26 cellular contexts compared by ENCODE assay signal in the genomic region with DNA sequence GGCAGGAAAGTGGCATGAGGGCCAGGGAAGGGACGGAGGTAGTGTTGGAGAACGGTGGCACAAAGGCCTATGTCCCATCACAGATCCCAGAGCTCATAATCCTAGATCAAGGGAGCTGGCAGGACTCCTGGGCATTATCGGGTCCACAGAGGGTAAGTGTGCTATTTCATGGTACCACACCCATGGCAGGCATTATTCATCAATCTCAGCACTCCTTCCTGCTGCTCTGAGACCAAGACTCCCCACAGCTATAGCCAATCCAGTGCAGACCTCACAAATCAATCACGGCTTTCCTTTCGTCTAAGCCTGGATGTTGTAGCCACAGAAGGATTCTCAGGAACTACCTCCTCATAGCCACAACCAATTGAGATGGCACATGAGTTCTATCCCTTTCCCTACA.
DNase-seq lines count a peak whose midpoint lies in the region; ATAC-seq and TF ChIP-seq lines count a peak whose summit lies in the region.
"Had no signal": no experiment of that assay in that cellular context is flagged by ENCODE, and none has a peak within 500 bp of the region (broad histone marks: within the 10 kb centered on the region; RNA-seq: fewer than 3 reads in every experiment).

No MANE protein-coding gene starts in this region.

- no peak overlapping the region for H3K4me3 Mint-ChIP-seq in activated T-cell treated with anti-CD3 and anti-CD28 coated beads, Interleukin-2, amount 50 U/mL, for 24 hours
- H3K4me3 Mint-ChIP-seq in activated T-helper 1 cell treated with anti-CD3 and anti-CD28 coated beads, Interleukin-12 subunit alpha, Interleukin-12 subunit beta, Interleukin-2, Interleukin-4 antibody, amounts not matched to agents 30 ng/mL and 10 ng/mL and 1 ng/mL, durations not matched to agents 14 hours and 24 hours and 36 hours = no peak overlapping the region
- peak overlapping the region in 2 of 5 donors; percentile 5 to 31 for H3K4me3 Mint-ChIP-seq in immature natural killer cell
- no peak overlapping the region for H3K4me3 Mint-ChIP-seq in stimulated activated naive B cell treated with anti-CD40 and anti-IgM and Interleukin-4, amounts not matched to agents 10 μg/mL and 1 μg/mL and 100 μg/mL, for 72 hours
- no peak overlapping the region for H3K4me3 Mint-ChIP-seq in chondrocyte (ENCODE audit: unreplicated experiment)
- H3K4me3 Mint-ChIP-seq: T-helper 2 cell treated with Interferon-gamma antibody and Interleukin-4, amounts not matched to agents 5 μg/mL and 100 μg/mL, for 36 hours had no signal

- no peaks in the 10 kb centered on the region for H3K9me3 Mint-ChIP-seq in activated T-cell treated with anti-CD3 and anti-CD28 coated beads, Interleukin-2, amount 50 U/mL, for 24 hours
- H3K9me3 Mint-ChIP-seq in activated T-helper 1 cell treated with anti-CD3 and anti-CD28 coated beads, Interleukin-12 subunit alpha, Interleukin-12 subunit beta, Interleukin-2, Interleukin-4 antibody, amounts not matched to agents 30 ng/mL and 10 ng/mL and 1 ng/mL, durations not matched to agents 14 hours and 24 hours and 36 hours = no peaks in the 10 kb centered on the region
- H3K9me3 Mint-ChIP-seq in immature natural killer cell = peaks cover 0 to 1% (median 0%) of the 10 kb centered on the region in 6 donors
- no peaks in the 10 kb centered on the region for H3K9me3 Mint-ChIP-seq in stimulated activated naive B cell treated with anti-CD40 and anti-IgM and Interleukin-4, amounts not matched to agents 10 μg/mL and 1 μg/mL and 100 μg/mL, for 72 hours
- no peaks in the 10 kb centered on the region for H3K9me3 Mint-ChIP-seq in chondrocyte (ENCODE audit: low read depth)
- H3K9me3 Mint-ChIP-seq: T-helper 2 cell treated with Interferon-gamma antibody and Interleukin-4, amounts not matched to agents 5 μg/mL and 100 μg/mL, for 36 hours had no signal

- intact Hi-C loops in activated T-helper 1 cell treated with anti-CD3 and anti-CD28 coated beads, Interleukin-12 subunit alpha, Interleukin-12 subunit beta, Interleukin-2, Interleukin-4 antibody, amounts not matched to agents 30 ng/mL and 10 ng/mL and 1 ng/mL, durations not matched to agents 14 hours and 24 hours and 36 hours (cut with micrococcal nuclease) = no loop called here

- H3K36me3 Mint-ChIP-seq in activated T-cell treated with anti-CD3 and anti-CD28 coated beads, Interleukin-2, amount 50 U/mL, for 24 hours (ENCODE audit: low read depth) = peaks cover 73% of the 10 kb centered on the region
- peaks cover 47% of the 10 kb centered on the region for H3K36me3 Mint-ChIP-seq in activated T-helper 1 cell treated with anti-CD3 and anti-CD28 coated beads, Interleukin-12 subunit alpha, Interleukin-12 subunit beta, Interleukin-2, Interleukin-4 antibody, amounts not matched to agents 30 ng/mL and 10 ng/mL and 1 ng/mL, durations not matched to agents 14 hours and 24 hours and 36 hours (ENCODE audit: low read depth)
- H3K36me3 Mint-ChIP-seq in immature natural killer cell = peaks cover 31 to 63% (median 41%) of the 10 kb centered on the region in 3 donors
- H3K36me3 Mint-ChIP-seq in stimulated activated naive B cell treated with anti-CD40 and anti-IgM and Interleukin-4, amounts not matched to agents 10 μg/mL and 1 μg/mL and 100 μg/mL, for 72 hours = peaks cover 42 to 54% of the 10 kb centered on the region in 2 donors
- peaks cover 1% of the 10 kb centered on the region for H3K36me3 Mint-ChIP-seq in chondrocyte (ENCODE audit: low read depth)

- H3K27me3 Mint-ChIP-seq in activated T-cell treated with anti-CD3 and anti-CD28 coated beads, Interleukin-2, amount 50 U/mL, for 24 hours = no peaks in the 10 kb centered on the region
- no peaks in the 10 kb centered on the region for H3K27me3 Mint-ChIP-seq in activated T-helper 1 cell treated with anti-CD3 and anti-CD28 coated beads, Interleukin-12 subunit alpha, Interleukin-12 subunit beta, Interleukin-2, Interleukin-4 antibody, amounts not matched to agents 30 ng/mL and 10 ng/mL and 1 ng/mL, durations not matched to agents 14 hours and 24 hours and 36 hours (ENCODE audit: insufficient read depth)
- H3K27me3 Mint-ChIP-seq in immature natural killer cell (ENCODE audit: low read depth in 3 of 3) = peaks cover 17 to 37% (median 32%) of the 10 kb centered on the region in 3 donors
- H3K27me3 Mint-ChIP-seq in stimulated activated naive B cell treated with anti-CD40 and anti-IgM and Interleukin-4, amounts not matched to agents 10 μg/mL and 1 μg/mL and 100 μg/mL, for 72 hours = no peaks in the 10 kb centered on the region
- no peaks in the 10 kb centered on the region for H3K27me3 Mint-ChIP-seq in chondrocyte (ENCODE audit: low read depth)
- H3K27me3 Mint-ChIP-seq: CD4-positive, alpha-beta memory T cell had no signal

- no peak for DNase-seq in activated T-cell treated with anti-CD3 and anti-CD28 coated beads, Interleukin-2, amount 50 U/mL, for 24 hours
- DNase-seq in activated T-cell treated with anti-CD3 and anti-CD28 coated beads, Interleukin-2, amount 50 U/mL, for 48 hours = no peak
- no peak for DNase-seq in activated T-helper 1 cell treated with anti-CD3 and anti-CD28 coated beads, Interleukin-12 subunit alpha, Interleukin-12 subunit beta, Interleukin-2, Interleukin-4 antibody, amounts not matched to agents 30 ng/mL and 10 ng/mL and 1 ng/mL, durations not matched to agents 14 hours and 24 hours and 36 hours (ENCODE audit: low spot score)
- DNase-seq in immature natural killer cell (no peak), NCI-H1417 treated with DMSO at 0.1 percent for 48 hours (lab: John Stamatoyannopoulos, UW) (no peak), chondrocyte (ENCODE audit: low spot score) (no peak), NCI-H69 (lab: John Stamatoyannopoulos, UW) (no peak)
- no peak for DNase-seq in stimulated activated naive B cell treated with anti-CD40 and anti-IgM and Interleukin-4, amounts not matched to agents 10 μg/mL and 1 μg/mL and 100 μg/mL, for 72 hours
- DNase-seq: activated CD4-positive, alpha-beta T cell treated with anti-CD3 and anti-CD28 coated beads for 4 hours; activated CD8-positive, alpha-beta memory T cell treated with anti-CD3 and anti-CD28 coated beads, Interleukin-2, amount 50 U/mL, for 48 hours; activated gamma-delta T cell treated with Interleukin-2 at 50 U/mL for 16 hours; CD4-positive, alpha-beta memory T cell; effector memory CD4-positive, alpha-beta T cell; erythroblast; GOT3; heart right ventricle; IMR-90; NCI-H1048; NCI-H187; NCI-H2171 treated with DMSO at 0.1 percent for 48 hours; NCI-H524; nucleus accumbens; stomach; tibial artery had no signal

- no peak for TF ChIP-seq CTCF in chondrocyte (IDR thresholded peaks at IDR 0.05)

- ATAC-seq in stimulated activated naive B cell treated with anti-CD40 and anti-IgM and Interleukin-4, amounts not matched to agents 10 μg/mL and 1 μg/mL and 100 μg/mL, for 72 hours (replicated peaks) = no peak
- ATAC-seq: heart right ventricle, SK-N-SH treated with all-trans-retinoic acid at 6 μM for 48 hours had no signal

- peak overlapping the region; percentile 12 for H3K27ac Mint-ChIP-seq in activated T-cell treated with anti-CD3 and anti-CD28 coated beads, Interleukin-2, amount 50 U/mL, for 24 hours
- H3K27ac Mint-ChIP-seq in activated T-helper 1 cell treated with anti-CD3 and anti-CD28 coated beads, Interleukin-12 subunit alpha, Interleukin-12 subunit beta, Interleukin-2, Interleukin-4 antibody, amounts not matched to agents 30 ng/mL and 10 ng/mL and 1 ng/mL, durations not matched to agents 14 hours and 24 hours and 36 hours = peak overlapping the region; percentile 4
- H3K27ac Mint-ChIP-seq in immature natural killer cell (peak overlapping the region; percentile 63 to 86 (median 70)), chondrocyte (ENCODE audit: unreplicated experiment) (no peak overlapping the region)
- H3K27ac Mint-ChIP-seq in stimulated activated naive B cell treated with anti-CD40 and anti-IgM and Interleukin-4, amounts not matched to agents 10 μg/mL and 1 μg/mL and 100 μg/mL, for 72 hours = peak overlapping the region; percentile 74

- peaks cover 1% of the 10 kb centered on the region for H3K4me1 Mint-ChIP-seq in activated T-cell treated with anti-CD3 and anti-CD28 coated beads, Interleukin-2, amount 50 U/mL, for 24 hours (ENCODE audit: low read depth)
- H3K4me1 Mint-ChIP-seq in activated T-helper 1 cell treated with anti-CD3 and anti-CD28 coated beads, Interleukin-12 subunit alpha, Interleukin-12 subunit beta, Interleukin-2, Interleukin-4 antibody, amounts not matched to agents 30 ng/mL and 10 ng/mL and 1 ng/mL, durations not matched to agents 14 hours and 24 hours and 36 hours (ENCODE audit: low read depth) = peaks cover 9% of the 10 kb centered on the region
- H3K4me1 Mint-ChIP-seq in immature natural killer cell (peaks cover 33 to 45% of the 10 kb centered on the region in 2 donors), chondrocyte (ENCODE audit: low read depth) (no peaks in the 10 kb centered on the region)
- peaks cover 7 to 9% of the 10 kb centered on the region in 2 donors for H3K4me1 Mint-ChIP-seq in stimulated activated naive B cell treated with anti-CD40 and anti-IgM and Interleukin-4, amounts not matched to agents 10 μg/mL and 1 μg/mL and 100 μg/mL, for 72 hours
